8 cellular contexts compared by ENCODE assay signal in genomic region chrX:3713937-3714434, GRCh38. TPM values are rescaled to one million over a fixed set of nuclear protein-coding genes. Genes with fewer than 3 reads are reported as not detected.
A peak's percentile ranks its signal among the peaks of the same experiment; 100 is the strongest.
DNase-seq lines count a peak whose midpoint lies in the region; ATAC-seq and TF ChIP-seq lines count a peak whose summit lies in the region.

No MANE protein-coding gene starts in this region.

- H3K9me3 Mint-ChIP-seq in CD4-positive, CD25-positive, alpha-beta regulatory T cell: no peaks in the 10 kb centered on the region
- H3K9me3 Mint-ChIP-seq in natural killer cell: no peaks in the 10 kb centered on the region

- peak overlapping the region; percentile 74 for H3K4me3 ChIP-seq in CD4-positive, CD25-positive, alpha-beta regulatory T cell (ENCODE audit: low read depth, low read length)
- H3K4me3 ChIP-seq in HUES64 (ENCODE audit: low read length) (peak overlapping the region; percentile 64), colonic mucosa (peak overlapping the region; percentile 88)

- H3K9ac ChIP-seq in HUES64 (ENCODE audit: low read depth, low read length) (no peak overlapping the region), colonic mucosa (ENCODE audit: low read depth in 2 of 2, low read length in 2 of 2) (peak overlapping the region; percentile 26 to 83)

- no peak for DNase-seq in CD4-positive, CD25-positive, alpha-beta regulatory T cell
- DNase-seq in colonic mucosa (peak; percentile 38), natural killer cell (no peak), ureter (ENCODE audit: low spot score) (no peak), hepatic stellate cell (ENCODE audit: low spot score) (no peak), NCI-H2029 (lab: John Stamatoyannopoulos, UW) (no peak)

- no peaks in the 10 kb centered on the region for H3K27me3 Mint-ChIP-seq in CD4-positive, CD25-positive, alpha-beta regulatory T cell
- H3K27me3 Mint-ChIP-seq in natural killer cell (ENCODE audit: low read depth in 2 of 2): no peaks in the 10 kb centered on the region

- no peak overlapping the region for H3K27ac ChIP-seq in CD4-positive, CD25-positive, alpha-beta regulatory T cell (ENCODE audit: insufficient read depth, low read length, poor library complexity, severe bottlenecking)
- H3K27ac ChIP-seq in HUES64 (ENCODE audit: low read depth, low read length): no peak overlapping the region
- peak overlapping the region; percentile 60 for H3K27ac ChIP-seq in colonic mucosa

- peaks cover 19% of the 10 kb centered on the region for H3K4me1 ChIP-seq in CD4-positive, CD25-positive, alpha-beta regulatory T cell (ENCODE audit: control insufficient read depth, insufficient read depth, low read length, poor library complexity, severe bottlenecking)
- no peaks in the 10 kb centered on the region for H3K4me1 ChIP-seq in HUES64 (ENCODE audit: insufficient read depth, low read length)
- no peaks in the 10 kb centered on the region for H3K4me1 ChIP-seq in colonic mucosa

- no peaks in the 10 kb centered on the region for H3K27me3 ChIP-seq in CD4-positive, CD25-positive, alpha-beta regulatory T cell (ENCODE audit: control insufficient read depth, insufficient read depth, low read length)
- peaks cover 14% of the 10 kb centered on the region for H3K27me3 ChIP-seq in HUES64 (ENCODE audit: insufficient read depth, low read length)
- H3K27me3 ChIP-seq in colonic mucosa: no peaks in the 10 kb centered on the region

- no peaks in the 10 kb centered on the region for H3K36me3 Mint-ChIP-seq in CD4-positive, CD25-positive, alpha-beta regulatory T cell
- no peaks in the 10 kb centered on the region for H3K36me3 Mint-ChIP-seq in natural killer cell

- peak overlapping the region; percentile 32 to 82 (median 76) for H3K27ac Mint-ChIP-seq in CD4-positive, CD25-positive, alpha-beta regulatory T cell
- peak overlapping the region; percentile 74 to 93 for H3K27ac Mint-ChIP-seq in natural killer cell

- WGBS in HUES64: 0% methylated on average over 10 of the region's 15 CpGs

- no peaks in the 10 kb centered on the region for H3K9me3 ChIP-seq in CD4-positive, CD25-positive, alpha-beta regulatory T cell (ENCODE audit: control insufficient read depth in 2 of 2, low read length in 2 of 2)
- H3K9me3 ChIP-seq in HUES64 (ENCODE audit: insufficient read depth, low read depth, low read length) (no peaks in the 10 kb centered on the region), colonic mucosa (no peaks in the 10 kb centered on the region)

- no peak for TF ChIP-seq CTCF in colonic mucosa (IDR thresholded peaks at IDR 0.05)
- TF ChIP-seq CTCF in natural killer cell (IDR thresholded peaks at IDR 0.05): no peak

- ATAC-seq in CD4-positive, CD25-positive, alpha-beta regulatory T cell (ENCODE audit: low read depth in 2 of 2): no peak
- ATAC-seq in natural killer cell (no peak), GM19452 (IDR thresholded peaks at IDR 0.05; ENCODE audit: unreplicated experiment) (no peak)

- H3K36me3 ChIP-seq in CD4-positive, CD25-positive, alpha-beta regulatory T cell (ENCODE audit: control insufficient read depth, insufficient read depth, low read length): no peaks in the 10 kb centered on the region
- H3K36me3 ChIP-seq in HUES64 (ENCODE audit: insufficient read depth, low read length): no peaks in the 10 kb centered on the region
- no peaks in the 10 kb centered on the region for H3K36me3 ChIP-seq in colonic mucosa

- peaks cover 0 to 39% (median 0%) of the 10 kb centered on the region in 4 donors for H3K4me1 Mint-ChIP-seq in CD4-positive, CD25-positive, alpha-beta regulatory T cell
- H3K4me1 Mint-ChIP-seq in natural killer cell: peaks cover 15 to 24% of the 10 kb centered on the region in 2 donors

- peak overlapping the region; percentile 89 to 93 (median 92) for H3K4me3 Mint-ChIP-seq in CD4-positive, CD25-positive, alpha-beta regulatory T cell
- peak overlapping the region; percentile 83 for H3K4me3 Mint-ChIP-seq in natural killer cell

- intact Hi-C loops in colonic mucosa (cut with DNase I) (no loop called here), natural killer cell (cut with micrococcal nuclease) (no loop called here)

RNA-seq across cellular contexts. Expression of gene PRKX, which starts 0.5 kb away (rescaled TPM):
- 103 TPM for total RNA-seq in CD4-positive, CD25-positive, alpha-beta regulatory T cell
- polyA plus RNA-seq in CD4-positive, CD25-positive, alpha-beta regulatory T cell: 10 to 100 TPM; 47.5 to 60.1 (median 55.9) TPM
- polyA plus RNA-seq in HUES64 (2013, experiment 1 of 2): 20.9 TPM
- polyA plus RNA-seq in HUES64 (2013, experiment 2 of 2): 21.7 TPM
- total RNA-seq in colonic mucosa (10 to 100 TPM; 32.4 to 38.2 TPM), natural killer cell (100 to 1,000 TPM in 1 of 3 donors, 10 to 100 TPM in 2; 44.9 to 131 (median 97.6) TPM), ureter (15.2 TPM)
